In the genomic region with DNA sequence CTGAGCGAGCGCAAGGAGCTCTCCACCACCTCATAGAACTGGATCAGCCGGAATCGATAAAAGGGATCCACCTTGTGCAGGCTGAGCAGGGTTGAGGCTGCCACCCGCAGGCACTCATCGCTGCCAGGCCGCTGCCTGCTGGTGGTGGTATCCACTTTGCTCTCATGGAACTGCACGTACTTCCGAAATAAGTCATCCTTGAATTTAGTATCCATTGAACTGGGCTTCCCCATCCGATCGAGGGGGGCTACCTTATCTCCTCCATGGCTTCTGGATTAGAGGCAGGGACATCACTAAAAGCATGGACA, we compare ENCODE assay signal across 15 cellular contexts. TPM values are rescaled to one million over a fixed set of nuclear protein-coding genes. Genes with fewer than 3 reads are reported as not detected.
A peak's percentile ranks its signal among the peaks of the same experiment; 100 is the strongest.
DNase-seq lines count a peak whose midpoint lies in the region; ATAC-seq and TF ChIP-seq lines count a peak whose summit lies in the region.
"Had no signal": no experiment of that assay in that cellular context is flagged by ENCODE, and none has a peak within 500 bp of the region (broad histone marks: within the 10 kb centered on the region; RNA-seq: fewer than 3 reads in every experiment).

No MANE protein-coding gene starts in this region.

- WGBS in aorta, 2 donors, result 94% methylated on average over 11 of the region's 11 CpGs

- H3K4me3 ChIP-seq in neural progenitor cell (no peak overlapping the region), aorta (ENCODE audit: low read length in 2 of 2) (no peak overlapping the region)
- H3K4me3 ChIP-seq: HAP-1 had no signal

- H3K4me3 Mint-ChIP-seq in neural progenitor cell, result no peak overlapping the region
- H3K4me3 Mint-ChIP-seq in stimulated activated effector memory CD8-positive, alpha-beta T cell treated with anti-CD3 and anti-CD28 coated beads, Interleukin-12 subunit alpha, Interleukin-12 subunit beta, amount 100 ng/mL, for 72 hours, result no peak overlapping the region
- H3K4me3 Mint-ChIP-seq: CD8-positive, alpha-beta memory T cell had no signal

- intact Hi-C loops in aorta (cut with DNase I), result no loop called here

- H3K27ac ChIP-seq in VCaP, result peak overlapping the region; percentile 74
- H3K27ac ChIP-seq in cingulate gyrus (ENCODE audit: low read depth, low read length), result peak overlapping the region; percentile 69
- H3K27ac ChIP-seq in neural progenitor cell, result no peak overlapping the region
- no peak overlapping the region for H3K27ac ChIP-seq in aorta (ENCODE audit: low read depth in 1 of 2, low read length in 2 of 2)
- H3K27ac ChIP-seq: HL-60 had no signal

- no peaks in the 10 kb centered on the region for H3F3A ChIP-seq in neural progenitor cell (ENCODE audit: low read depth)

- no peak for ATAC-seq in stimulated activated effector memory CD8-positive, alpha-beta T cell treated with anti-CD3 and anti-CD28 coated beads, Interleukin-12 subunit alpha, Interleukin-12 subunit beta, amount 100 ng/mL, for 72 hours
- no peak for ATAC-seq in HG02852 (IDR thresholded peaks at IDR 0.05; ENCODE audit: unreplicated experiment)
- ATAC-seq in aorta (ENCODE audit: low FRiP score), result no peak

- TF ChIP-seq CTCF in VCaP (conservative IDR thresholded peaks at IDR 0.05), result peak; percentile 23; the same call in 1 of the 2 replicates
- TF ChIP-seq CTCF in neural progenitor cell (IDR thresholded peaks at IDR 0.05), result no peak

- no peak for DNase-seq in neural progenitor cell (ENCODE audit: low spot score)
- no peak for DNase-seq in stimulated activated effector memory CD8-positive, alpha-beta T cell treated with anti-CD3 and anti-CD28 coated beads, Interleukin-12 subunit alpha, Interleukin-12 subunit beta, amount 100 ng/mL, for 72 hours (ENCODE audit: low spot score in 2 of 2)
- no peak for DNase-seq in aorta
- DNase-seq in iPS-NIHi7 (ENCODE audit: extremely low spot score), result no peak
- no peak for DNase-seq in GM19238 (ENCODE audit: insufficient read length, low spot score)
- DNase-seq: Caco-2, DND-41, GDM1, GOT3 had no signal

- no peak overlapping the region for H2AFZ ChIP-seq in neural progenitor cell (replicated peaks)

- peaks cover 30% of the 10 kb centered on the region for H4K20me1 ChIP-seq in neural progenitor cell (ENCODE audit: low read depth)

- peaks cover 5% of the 10 kb centered on the region for H3K36me3 Mint-ChIP-seq in neural progenitor cell
- peaks cover 60% of the 10 kb centered on the region for H3K36me3 Mint-ChIP-seq in stimulated activated effector memory CD8-positive, alpha-beta T cell treated with anti-CD3 and anti-CD28 coated beads, Interleukin-12 subunit alpha, Interleukin-12 subunit beta, amount 100 ng/mL, for 72 hours

- H3K4me2 ChIP-seq in neural progenitor cell, result no peak overlapping the region

- H3K9me3 Mint-ChIP-seq in neural progenitor cell, result no peaks in the 10 kb centered on the region
- H3K9me3 Mint-ChIP-seq in stimulated activated effector memory CD8-positive, alpha-beta T cell treated with anti-CD3 and anti-CD28 coated beads, Interleukin-12 subunit alpha, Interleukin-12 subunit beta, amount 100 ng/mL, for 72 hours, result no peaks in the 10 kb centered on the region
- H3K9me3 Mint-ChIP-seq: CD8-positive, alpha-beta memory T cell had no signal

- H3K4me1 ChIP-seq in neural progenitor cell (peaks cover 5% of the 10 kb centered on the region), aorta (ENCODE audit: control insufficient read depth in 1 of 2, insufficient read depth in 2 of 2, low read length in 2 of 2) (peaks cover 0 to 2% of the 10 kb centered on the region in 2 donors)
- H3K4me1 ChIP-seq: Caco-2 had no signal

- H3K9me3 ChIP-seq in neural progenitor cell (ENCODE audit: low read depth), result no peaks in the 10 kb centered on the region
- H3K9me3 ChIP-seq in aorta (ENCODE audit: control insufficient read depth, low read length), result no peaks in the 10 kb centered on the region
- H3K9me3 ChIP-seq: Caco-2, HAP-1 had no signal

- H3K4me1 Mint-ChIP-seq in neural progenitor cell, result peaks cover 23% of the 10 kb centered on the region
- peaks cover 34% of the 10 kb centered on the region for H3K4me1 Mint-ChIP-seq in stimulated activated effector memory CD8-positive, alpha-beta T cell treated with anti-CD3 and anti-CD28 coated beads, Interleukin-12 subunit alpha, Interleukin-12 subunit beta, amount 100 ng/mL, for 72 hours

- peaks cover 45% of the 10 kb centered on the region for H3K79me2 ChIP-seq in neural progenitor cell (ENCODE audit: low read depth)

- H3K27me3 Mint-ChIP-seq in neural progenitor cell (ENCODE audit: insufficient read depth, low read depth), result peaks cover 2% of the 10 kb centered on the region

- peak overlapping the region; percentile 9 for H3K27ac Mint-ChIP-seq in neural progenitor cell
- peak overlapping the region; percentile 64 for H3K27ac Mint-ChIP-seq in stimulated activated effector memory CD8-positive, alpha-beta T cell treated with anti-CD3 and anti-CD28 coated beads, Interleukin-12 subunit alpha, Interleukin-12 subunit beta, amount 100 ng/mL, for 72 hours

- H3K36me3 ChIP-seq in neural progenitor cell, result no peaks in the 10 kb centered on the region
- peaks cover 0 to 4% of the 10 kb centered on the region in 2 donors for H3K36me3 ChIP-seq in aorta (ENCODE audit: control insufficient read depth in 1 of 2, insufficient read depth in 2 of 2, low read length in 1 of 2)

- H3K27me3 ChIP-seq in neural progenitor cell, result no peaks in the 10 kb centered on the region
- no peaks in the 10 kb centered on the region for H3K27me3 ChIP-seq in aorta (ENCODE audit: control insufficient read depth in 1 of 2, insufficient read depth in 2 of 2, low read length in 1 of 2)

- H3K9ac ChIP-seq in neural progenitor cell, result no peak overlapping the region

RNA-seq across cellular contexts. Expression of gene SPATA2, which starts 7.1 kb away (rescaled TPM):
- total RNA-seq in neural progenitor cell (ENCODE audit: low replicate concordance) (4.0 and 5.0 TPM in 2 replicates), aorta (1 to 10 TPM; 4.8 to 5.8 TPM)
- 1 to 10 TPM; 2.9 to 3.9 TPM for polyA plus RNA-seq in aorta

RNA-seq across cellular contexts. Expression of gene RNF114, which starts 28.0 kb away (rescaled TPM):
- total RNA-seq in neural progenitor cell (ENCODE audit: low replicate concordance), result 41.3 and 105 TPM in 2 replicates
- 10 to 100 TPM; 46.8 to 70.6 TPM for total RNA-seq in aorta
- 10 to 100 TPM; 32.1 to 38.4 TPM for polyA plus RNA-seq in aorta

Comparison
In these comparisons a context has a peak if more than half of its experiments do, and no peak if none do; other contexts are left out.
1. H3K27ac ChIP-seq: peak in VCaP (single experiment) and cingulate gyrus (single experiment); none in neural progenitor cell (single experiment) and aorta (0 of 2).